23 cellular contexts compared by ENCODE assay signal in genomic region chr16:69699915-69700314, GRCh38.
"Had no signal": no experiment of that assay in that cellular context is flagged by ENCODE, and none has a peak within 500 bp of the region (broad histone marks: within the 10 kb centered on the region; RNA-seq: fewer than 3 reads in every experiment).

No MANE protein-coding gene starts in this region.

- H3K4me3 ChIP-seq: left ventricle myocardium inferior, lower lobe of right lung, psoas muscle, spleen, thyroid gland had no signal

- H3K27ac Mint-ChIP-seq: dendritic cell treated with granulocyte-macrophage colony-stimulating factor and Interleukin-4, amounts not matched to agents 40 ng/mL and 50 ng/mL, for 4 days; nephron progenitor cell; stimulated activated memory B cell treated with anti-CD40 and anti-IgM and Interleukin-4, amounts not matched to agents 10 μg/mL and 1 μg/mL and 100 μg/mL, for 72 hours; type B pancreatic cell had no signal

- DNase-seq: effector memory CD8-positive, alpha-beta T cell; erythroblast; foreskin keratinocyte; immature natural killer cell; left cardiac atrium; left ventricle myocardium inferior; lower lobe of right lung; mesendoderm; naive B cell; nephron progenitor cell; psoas muscle; retina; spleen; stimulated activated CD4-positive, alpha-beta T cell treated with anti-CD3 and anti-CD28 coated beads, Interleukin-15, amount 100 ng/mL, for 24 hours; stimulated activated CD4-positive, alpha-beta T cell treated with anti-CD3 and anti-CD28 coated beads, Interleukin-1b, Interleukin-23, amount 100 ng/mL, for 48 hours; stimulated activated CD4-positive, alpha-beta T cell treated with anti-CD3 and anti-CD28 coated beads, Interleukin-4, amount 100 ng/mL, for 24 hours; thyroid gland had no signal

- H3K9me3 Mint-ChIP-seq: dendritic cell treated with granulocyte-macrophage colony-stimulating factor and Interleukin-4, amounts not matched to agents 40 ng/mL and 50 ng/mL, for 4 days; effector memory CD8-positive, alpha-beta T cell; immature natural killer cell; naive B cell; nephron progenitor cell; stimulated activated memory B cell treated with anti-CD40 and anti-IgM and Interleukin-4, amounts not matched to agents 10 μg/mL and 1 μg/mL and 100 μg/mL, for 72 hours; type B pancreatic cell had no signal

- H3K4me1 ChIP-seq: foreskin keratinocyte, lower lobe of right lung, psoas muscle, thyroid gland had no signal

- H3K4me3 Mint-ChIP-seq: dendritic cell treated with granulocyte-macrophage colony-stimulating factor and Interleukin-4, amounts not matched to agents 40 ng/mL and 50 ng/mL, for 4 days; effector memory CD8-positive, alpha-beta T cell; immature natural killer cell; naive B cell; nephron progenitor cell; stimulated activated memory B cell treated with anti-CD40 and anti-IgM and Interleukin-4, amounts not matched to agents 10 μg/mL and 1 μg/mL and 100 μg/mL, for 72 hours; type B pancreatic cell had no signal

- H3K9me3 ChIP-seq: left ventricle myocardium inferior, lower lobe of right lung, psoas muscle, spleen, thyroid gland had no signal

- H3K4me1 Mint-ChIP-seq: immature natural killer cell; naive B cell; nephron progenitor cell; stimulated activated memory B cell treated with anti-CD40 and anti-IgM and Interleukin-4, amounts not matched to agents 10 μg/mL and 1 μg/mL and 100 μg/mL, for 72 hours had no signal

- FAIRE-seq: keratinocyte, urothelium cell line had no signal

- H3K27ac ChIP-seq: foreskin keratinocyte, left ventricle myocardium inferior, lower lobe of right lung, psoas muscle, spleen, thyroid gland had no signal

- ATAC-seq: effector memory CD8-positive, alpha-beta T cell; foreskin keratinocyte; left cardiac atrium; lower lobe of right lung; psoas muscle; sciatic nerve; stimulated activated memory B cell treated with anti-CD40 and anti-IgM and Interleukin-4, amounts not matched to agents 10 μg/mL and 1 μg/mL and 100 μg/mL, for 72 hours had no signal

- H3K27me3 ChIP-seq: foreskin keratinocyte, spleen, thyroid gland had no signal

- H3K27me3 Mint-ChIP-seq: dendritic cell treated with granulocyte-macrophage colony-stimulating factor and Interleukin-4, amounts not matched to agents 40 ng/mL and 50 ng/mL, for 4 days; effector memory CD8-positive, alpha-beta T cell; naive B cell; stimulated activated memory B cell treated with anti-CD40 and anti-IgM and Interleukin-4, amounts not matched to agents 10 μg/mL and 1 μg/mL and 100 μg/mL, for 72 hours; type B pancreatic cell had no signal
